14 cellular contexts compared by ENCODE assay signal in genomic region chr6:2596222-2596621, GRCh38.
DNase-seq lines count a peak whose midpoint lies in the region; ATAC-seq, FAIRE-seq and TF ChIP-seq lines count a peak whose summit lies in the region.
"Had no signal": no experiment of that assay in that cellular context is flagged by ENCODE, and none has a peak within 500 bp of the region (broad histone marks: within the 10 kb centered on the region; RNA-seq: fewer than 3 reads in every experiment).

No MANE protein-coding gene starts in this region.

- H3K9me3 Mint-ChIP-seq in endodermal cell (no peaks in the 10 kb centered on the region), T-cell (no peaks in the 10 kb centered on the region)
- H3K9me3 Mint-ChIP-seq in activated CD8-positive, alpha-beta memory T cell treated with anti-CD3 and anti-CD28 coated beads, Interleukin-2, amount 10 ng/mL, durations not matched to agents 7 days and 5 days (ENCODE audit: low read depth) = no peaks in the 10 kb centered on the region

- FAIRE-seq in small intestine (lab: Jason Lieb, UNC) = no peak

- TF ChIP-seq POLR2A in body of pancreas (IDR thresholded peaks at IDR 0.05) = no peak

- intact Hi-C loops in heart right ventricle (cut with DNase I) (no loop called here), body of pancreas (cut with DNase I) (no loop called here)

- H3K9ac ChIP-seq in endodermal cell (ENCODE audit: extremely low read depth, low read length, poor library complexity, severe bottlenecking) = no peak overlapping the region

- H3K4me1 ChIP-seq in heart right ventricle (peaks cover 0 to 7% (median 0%) of the 10 kb centered on the region in 9 donors), right atrium auricular region (no peaks in the 10 kb centered on the region), endodermal cell (ENCODE audit: control insufficient read depth, insufficient read depth, low read length) (peaks cover under 1% of the 10 kb centered on the region), small intestine (ENCODE audit: control insufficient read depth in 2 of 2, insufficient read depth in 1 of 2, low read depth in 1 of 2, low read length in 1 of 2) (no peaks in the 10 kb centered on the region), body of pancreas (no peaks in the 10 kb centered on the region)
- H3K4me1 ChIP-seq: SJSA1, thyroid gland had no signal

- H3K4me1 Mint-ChIP-seq in endodermal cell = no peaks in the 10 kb centered on the region
- H3K4me1 Mint-ChIP-seq in T-cell = no peaks in the 10 kb centered on the region
- no peaks in the 10 kb centered on the region for H3K4me1 Mint-ChIP-seq in activated CD8-positive, alpha-beta memory T cell treated with anti-CD3 and anti-CD28 coated beads, Interleukin-2, amount 10 ng/mL, durations not matched to agents 7 days and 5 days
- H3K4me1 Mint-ChIP-seq: B cell had no signal

- peak in 5 of 9 donors; percentile 12 to 35 (median 20) for TF ChIP-seq CTCF in heart right ventricle (IDR thresholded peaks at IDR 0.05)
- peak in 1 of 2 donors; percentile 10 for TF ChIP-seq CTCF in right atrium auricular region (IDR thresholded peaks at IDR 0.05)
- peak; percentile 85 for TF ChIP-seq CTCF in endodermal cell (conservative IDR thresholded peaks at IDR 0.05)
- TF ChIP-seq CTCF in body of pancreas (IDR thresholded peaks at IDR 0.05) = no peak

- H3K27ac ChIP-seq in heart right ventricle = no peak overlapping the region
- no peak overlapping the region for H3K27ac ChIP-seq in right atrium auricular region
- H3K27ac ChIP-seq in endodermal cell (ENCODE audit: low read depth, low read length) = no peak overlapping the region
- no peak overlapping the region for H3K27ac ChIP-seq in small intestine (ENCODE audit: low read depth in 1 of 2, low read length in 1 of 2)
- no peak overlapping the region for H3K27ac ChIP-seq in body of pancreas
- H3K27ac ChIP-seq: esophagus squamous epithelium, SJSA1, thyroid gland had no signal

- DNase-seq in heart right ventricle (no peak), right atrium auricular region (ENCODE audit: low spot score) (no peak), NCI-H524 treated with DMSO at 0.1 percent for 48 hours (lab: John Stamatoyannopoulos, UW) (peak; percentile 14), endodermal cell (peak; percentile 79), small intestine (no peak), T-cell (no peak), body of pancreas (no peak)
- DNase-seq in activated CD8-positive, alpha-beta memory T cell treated with anti-CD3 and anti-CD28 coated beads, Interleukin-2, amount 10 ng/mL, durations not matched to agents 7 days and 5 days = no peak
- DNase-seq: activated effector memory CD4-positive, alpha-beta T cell treated with Interleukin-2 at 50 U/mL for 16 hours; esophagus squamous epithelium; NCI-H345; thyroid gland had no signal

- 42 to 48% methylated on average over 1 of the region's 1 CpG for WGBS in heart right ventricle, 2 donors
- 30% methylated on average over 1 of the region's 1 CpG; no CpG with 5 or more reads in 1 of the 2 experiments for WGBS in endodermal cell (ENCODE audit: insufficient coverage in 1 of 2, insufficient read length in 1 of 2), 2 experiments
- 48 to 77% (median 67%) methylated on average over 1 of the region's 1 CpG for WGBS in small intestine, 3 donors
- 33% methylated on average over 1 of the region's 1 CpG; no CpG with 5 or more reads in 1 of the 2 donors for WGBS in body of pancreas, 2 donors

- H3K27me3 ChIP-seq in heart right ventricle (no peaks in the 10 kb centered on the region), right atrium auricular region (no peaks in the 10 kb centered on the region), endodermal cell (ENCODE audit: control insufficient read depth, insufficient read depth, low read length, poor library complexity, severe bottlenecking) (no peaks in the 10 kb centered on the region), small intestine (ENCODE audit: control insufficient read depth in 2 of 2, insufficient read depth in 2 of 2, low read length in 2 of 2) (peaks cover 0 to 3% of the 10 kb centered on the region in 2 donors), body of pancreas (no peaks in the 10 kb centered on the region)
- H3K27me3 ChIP-seq: esophagus squamous epithelium, SJSA1, thyroid gland had no signal

- no peaks in the 10 kb centered on the region for H3K9me3 ChIP-seq in heart right ventricle
- no peaks in the 10 kb centered on the region for H3K9me3 ChIP-seq in right atrium auricular region
- no peaks in the 10 kb centered on the region for H3K9me3 ChIP-seq in endodermal cell (ENCODE audit: control insufficient read depth, low read length)
- H3K9me3 ChIP-seq in small intestine (ENCODE audit: control insufficient read depth, low read depth) = no peaks in the 10 kb centered on the region
- H3K9me3 ChIP-seq in body of pancreas = no peaks in the 10 kb centered on the region
- H3K9me3 ChIP-seq: esophagus squamous epithelium, SJSA1, thyroid gland had no signal

- H3K36me3 ChIP-seq in heart right ventricle = no peaks in the 10 kb centered on the region
- no peaks in the 10 kb centered on the region for H3K36me3 ChIP-seq in right atrium auricular region
- no peaks in the 10 kb centered on the region for H3K36me3 ChIP-seq in endodermal cell (ENCODE audit: control insufficient read depth, insufficient read depth, low read length)
- no peaks in the 10 kb centered on the region for H3K36me3 ChIP-seq in small intestine (ENCODE audit: control insufficient read depth in 2 of 2, insufficient read depth in 2 of 2, low read length in 2 of 2)
- no peaks in the 10 kb centered on the region for H3K36me3 ChIP-seq in body of pancreas (replicated peaks in 1 of 2; ENCODE audit: insufficient read depth in 1 of 2, low read depth in 2 of 2)
- H3K36me3 ChIP-seq: esophagus squamous epithelium, SJSA1, thyroid gland had no signal

- CTCF ChIA-PET in T-cell (lab: Charles Lee) = no interaction called here
- CTCF ChIA-PET in activated CD8-positive, alpha-beta memory T cell treated with anti-CD3 and anti-CD28 coated beads, Interleukin-2, amount 10 ng/mL, durations not matched to agents 7 days and 5 days (lab: Charles Lee) = no interaction called here

- no peak overlapping the region for H3K4me3 ChIP-seq in heart right ventricle
- H3K4me3 ChIP-seq in right atrium auricular region = no peak overlapping the region
- no peak overlapping the region for H3K4me3 ChIP-seq in endodermal cell (ENCODE audit: low read length)
- H3K4me3 ChIP-seq in small intestine (ENCODE audit: low read depth in 1 of 2, low read length in 2 of 2) = no peak overlapping the region
- no peak overlapping the region for H3K4me3 ChIP-seq in body of pancreas
- H3K4me3 ChIP-seq: esophagus squamous epithelium, SJSA1, thyroid gland had no signal

- ATAC-seq in heart right ventricle = no peak
- ATAC-seq in T-cell (replicated peaks in 1 of 4) = no peak
- no peak for ATAC-seq in body of pancreas
- ATAC-seq in activated CD8-positive, alpha-beta memory T cell treated with anti-CD3 and anti-CD28 coated beads, Interleukin-2, amount 10 ng/mL, durations not matched to agents 7 days and 5 days = no peak

- H3K27me3 Mint-ChIP-seq in endodermal cell (ENCODE audit: insufficient read depth) (no peaks in the 10 kb centered on the region), T-cell (peaks cover 18 to 20% of the 10 kb centered on the region in 2 donors)
- H3K27me3 Mint-ChIP-seq in activated CD8-positive, alpha-beta memory T cell treated with anti-CD3 and anti-CD28 coated beads, Interleukin-2, amount 10 ng/mL, durations not matched to agents 7 days and 5 days = peaks cover 6% of the 10 kb centered on the region

- H3K36me3 Mint-ChIP-seq in endodermal cell (ENCODE audit: low read depth) (no peaks in the 10 kb centered on the region), T-cell (no peaks in the 10 kb centered on the region)
- no peaks in the 10 kb centered on the region for H3K36me3 Mint-ChIP-seq in activated CD8-positive, alpha-beta memory T cell treated with anti-CD3 and anti-CD28 coated beads, Interleukin-2, amount 10 ng/mL, durations not matched to agents 7 days and 5 days

- H3K27ac Mint-ChIP-seq in endodermal cell = no peak overlapping the region
- no peak overlapping the region for H3K27ac Mint-ChIP-seq in T-cell
- H3K27ac Mint-ChIP-seq in activated CD8-positive, alpha-beta memory T cell treated with anti-CD3 and anti-CD28 coated beads, Interleukin-2, amount 10 ng/mL, durations not matched to agents 7 days and 5 days = no peak overlapping the region
- H3K27ac Mint-ChIP-seq: B cell had no signal

- POLR2A ChIA-PET in T-cell (lab: Charles Lee) = no interaction called here

- H3K4me3 Mint-ChIP-seq in endodermal cell (no peak overlapping the region), T-cell (no peak overlapping the region)
- no peak overlapping the region for H3K4me3 Mint-ChIP-seq in activated CD8-positive, alpha-beta memory T cell treated with anti-CD3 and anti-CD28 coated beads, Interleukin-2, amount 10 ng/mL, durations not matched to agents 7 days and 5 days
- H3K4me3 Mint-ChIP-seq: B cell had no signal

Comparison
In these comparisons a context has a peak if more than half of its experiments do, and no peak if none do; other contexts are left out.
1. DNase-seq: peak in NCI-H524 treated with DMSO at 0.1 percent for 48 hours (single experiment) and endodermal cell (single experiment); none in heart right ventricle (0 of 2), right atrium auricular region (single experiment), small intestine (single experiment), T-cell (0 of 34), body of pancreas (0 of 4) and activated CD8-positive, alpha-beta memory T cell treated with anti-CD3 and anti-CD28 coated beads, Interleukin-2, amount 10 ng/mL, durations not matched to agents 7 days and 5 days (single experiment).
2. CTCF ChIP-seq: peak in heart right ventricle (5 of 9) and endodermal cell (single experiment); none in body of pancreas (0 of 7).